ENCODE assay signal across 11 cellular contexts in genomic region chr10:3077940-3078630, GRCh38. TPM values are rescaled to one million over a fixed set of nuclear protein-coding genes. Genes with fewer than 3 reads are reported as not detected.
DNase-seq lines count a peak whose midpoint lies in the region; ATAC-seq and TF ChIP-seq lines count a peak whose summit lies in the region.
"Had no signal": no experiment of that assay in that cellular context is flagged by ENCODE, and none has a peak within 500 bp of the region (broad histone marks: within the 10 kb centered on the region; RNA-seq: fewer than 3 reads in every experiment).

No MANE protein-coding gene starts in this region.

- H3K36me3 ChIP-seq in WERI-Rb-1 (no peaks in the 10 kb centered on the region), mesendoderm (ENCODE audit: control insufficient read depth, insufficient read depth, low read length) (no peaks in the 10 kb centered on the region)
- H3K36me3 ChIP-seq: thyroid gland had no signal

- no peak overlapping the region for H3K23ac ChIP-seq in mesendoderm (ENCODE audit: low read length)

- DNase-seq in G401 (ENCODE audit: low spot score) (peak; percentile 86), NCI-H146 treated with DMSO at 0.1 percent for 48 hours (lab: John Stamatoyannopoulos, UW; ENCODE audit: unreplicated experiment) (peak; percentile 90), WERI-Rb-1 (peak; percentile 31), mesendoderm (peak; percentile 59), DMS114 treated with DMSO at 0.1 percent for 48 hours (lab: John Stamatoyannopoulos, UW; ENCODE audit: unreplicated experiment) (no peak), kidney glomerular epithelial cell (lab: John Stamatoyannopoulos, UW) (no peak)
- DNase-seq in T-helper 2 cell treated with Interferon-gamma antibody and Interleukin-4, amounts not matched to agents 5 μg/mL and 100 μg/mL, for 36 hours (ENCODE audit: low spot score), result no peak
- DNase-seq: left cardiac atrium, NCI-H226, thyroid gland had no signal

- no peak overlapping the region for H2BK15ac ChIP-seq in mesendoderm (replicated peaks; ENCODE audit: low read depth)

- no peak overlapping the region for H3K18ac ChIP-seq in mesendoderm (ENCODE audit: low read length)

- no peak for ATAC-seq in GM19324 (IDR thresholded peaks at IDR 0.05; ENCODE audit: low FRiP score, unreplicated experiment)
- ATAC-seq: left cardiac atrium had no signal

- in situ Hi-C loops in G401 (cut with HindIII; ENCODE audit: low sequenced_read_pairs), result no loop called here

- H3K36me3 Mint-ChIP-seq in T-helper 2 cell treated with Interferon-gamma antibody and Interleukin-4, amounts not matched to agents 5 μg/mL and 100 μg/mL, for 36 hours (ENCODE audit: low read depth), result peaks cover 49% of the 10 kb centered on the region

- no peaks in the 10 kb centered on the region for H3K9me3 Mint-ChIP-seq in T-helper 2 cell treated with Interferon-gamma antibody and Interleukin-4, amounts not matched to agents 5 μg/mL and 100 μg/mL, for 36 hours

- H3K4me1 ChIP-seq in mesendoderm (ENCODE audit: control insufficient read depth, low read depth, low read length), result peaks cover 10% of the 10 kb centered on the region
- H3K4me1 ChIP-seq: thyroid gland had no signal

- no peaks in the 10 kb centered on the region for H3K9me3 ChIP-seq in WERI-Rb-1 (ENCODE audit: severe bottlenecking)
- H3K9me3 ChIP-seq: thyroid gland had no signal

- H2AK5ac ChIP-seq in mesendoderm (ENCODE audit: low read length), result no peak overlapping the region

- H4K8ac ChIP-seq in mesendoderm (ENCODE audit: low read depth, low read length), result no peak overlapping the region

- peaks cover 24% of the 10 kb centered on the region for H3K79me1 ChIP-seq in mesendoderm (ENCODE audit: low read length)

- no peak overlapping the region for H3K4me2 ChIP-seq in mesendoderm (ENCODE audit: low read length)

- peaks cover 18% of the 10 kb centered on the region for H3K4me1 Mint-ChIP-seq in T-helper 2 cell treated with Interferon-gamma antibody and Interleukin-4, amounts not matched to agents 5 μg/mL and 100 μg/mL, for 36 hours (ENCODE audit: low read depth)

- TF ChIP-seq CTCF in WERI-Rb-1 (IDR thresholded peaks at IDR 0.05; ENCODE audit: low read depth, low read length), result no peak

- H2BK120ac ChIP-seq in mesendoderm (ENCODE audit: low read depth, low read length), result no peak overlapping the region

- H3K27me3 ChIP-seq in WERI-Rb-1 (ENCODE audit: insufficient read depth, low read depth, severe bottlenecking) (no peaks in the 10 kb centered on the region), mesendoderm (ENCODE audit: insufficient read depth, low read length, poor library complexity) (no peaks in the 10 kb centered on the region)
- H3K27me3 ChIP-seq: thyroid gland had no signal

- H3K4me3 Mint-ChIP-seq in T-helper 2 cell treated with Interferon-gamma antibody and Interleukin-4, amounts not matched to agents 5 μg/mL and 100 μg/mL, for 36 hours, result no peak overlapping the region

- H3K27ac Mint-ChIP-seq in T-helper 2 cell treated with Interferon-gamma antibody and Interleukin-4, amounts not matched to agents 5 μg/mL and 100 μg/mL, for 36 hours, result no peak overlapping the region

- H3K4me3 ChIP-seq in WERI-Rb-1 (ENCODE audit: low read depth, low read length) (no peak overlapping the region), mesendoderm (ENCODE audit: low read length) (no peak overlapping the region)
- H3K4me3 ChIP-seq: thyroid gland had no signal

- no peak overlapping the region for H2BK5ac ChIP-seq in mesendoderm (ENCODE audit: low read length)

- H3K79me2 ChIP-seq in mesendoderm (ENCODE audit: control insufficient read depth, insufficient read depth, low read length), result peaks cover 22% of the 10 kb centered on the region

- H3K27me3 Mint-ChIP-seq in T-helper 2 cell treated with Interferon-gamma antibody and Interleukin-4, amounts not matched to agents 5 μg/mL and 100 μg/mL, for 36 hours (ENCODE audit: low read depth), result no peaks in the 10 kb centered on the region

- H4K5ac ChIP-seq in mesendoderm (ENCODE audit: low read length), result no peak overlapping the region

- no peak overlapping the region for H3K9ac ChIP-seq in mesendoderm (ENCODE audit: low read length)

- no CpG with 5 or more reads among the region's 10 CpGs for WGBS in mesendoderm (ENCODE audit: extremely low coverage, insufficient coverage, low lambda C conversion rate)

- no peak overlapping the region for H3K56ac ChIP-seq in mesendoderm (ENCODE audit: low read length)

- H3K4ac ChIP-seq in mesendoderm (ENCODE audit: low read depth, low read length), result no peak overlapping the region

- H3K27ac ChIP-seq in WERI-Rb-1 (peak overlapping the region; percentile 26), mesendoderm (ENCODE audit: low read depth, low read length) (peak overlapping the region; percentile 6)
- H3K27ac ChIP-seq: thyroid gland had no signal

RNA-seq across cellular contexts. Expression of gene PFKP, which starts 10.7 kb away (rescaled TPM):
- total RNA-seq in G401 (2014; rRNA removed; shearing (Covaris generic)), result 200 and 222 TPM in 2 replicates
- 43.2 TPM for polyA plus RNA-seq in mesendoderm (2013, experiment 1 of 2)
- polyA plus RNA-seq in mesendoderm (2013, experiment 2 of 2), result 46.8 TPM

Comparison
In these comparisons a context has a peak if more than half of its experiments do, and no peak if none do; other contexts are left out.
1. DNase-seq: peak in G401 (single experiment), NCI-H146 treated with DMSO at 0.1 percent for 48 hours (single experiment), WERI-Rb-1 (single experiment) and mesendoderm (single experiment); none in DMS114 treated with DMSO at 0.1 percent for 48 hours (single experiment), kidney glomerular epithelial cell (single experiment) and T-helper 2 cell treated with Interferon-gamma antibody and Interleukin-4, amounts not matched to agents 5 μg/mL and 100 μg/mL, for 36 hours (single experiment).